8 cellular contexts compared by ENCODE assay signal in genomic region chr19:48364564-48365363, GRCh38. TPM values are rescaled to one million over a fixed set of nuclear protein-coding genes. Genes with fewer than 3 reads are reported as not detected.
DNase-seq lines count a peak whose midpoint lies in the region; ATAC-seq and TF ChIP-seq lines count a peak whose summit lies in the region.

No MANE protein-coding gene starts in this region.

- H3K27me3 ChIP-seq in brain microvascular endothelial cell (replicated peaks): no peaks in the 10 kb centered on the region

- peaks cover 16% of the 10 kb centered on the region for H3K4me1 ChIP-seq in mucosa of descending colon (ENCODE audit: low read depth)

- H3K4me3 ChIP-seq in brain microvascular endothelial cell (ENCODE audit: low read depth, low read length) (peak overlapping the region; percentile 70), mucosa of descending colon (no peak overlapping the region)

- H3K9me3 ChIP-seq in mucosa of descending colon: no peaks in the 10 kb centered on the region

- H3K36me3 ChIP-seq in brain microvascular endothelial cell (replicated peaks) (no peaks in the 10 kb centered on the region), mucosa of descending colon (ENCODE audit: low read depth) (no peaks in the 10 kb centered on the region)

- DNase-seq in stimulated activated CD4-positive, alpha-beta T cell treated with anti-CD3 and anti-CD28 coated beads, Interleukin-1b, Interleukin-23, amount 100 ng/mL, for 48 hours: peak; percentile 13
- no peak for DNase-seq in stimulated activated CD4-positive, alpha-beta T cell treated with anti-CD3 and anti-CD28 coated beads, Interleukin-4, amount 100 ng/mL, for 24 hours
- DNase-seq in brain microvascular endothelial cell (no peak), mucosa of descending colon (peak in 2 of 3 donors; percentile 32 to 59), T-helper 9 cell (no peak), inferior parietal cortex (ENCODE audit: extremely low spot score) (no peak), DMS114 treated with DMSO at 0.1 percent for 48 hours (lab: John Stamatoyannopoulos, UW; ENCODE audit: unreplicated experiment) (no peak), GM19238 (ENCODE audit: insufficient read length, low spot score) (no peak)

- ATAC-seq in mucosa of descending colon: no peak

- in situ Hi-C loops in brain microvascular endothelial cell (cut with HindIII; ENCODE audit: low pct_ligation_motif_present, low sequenced_read_pairs): no loop called here

- H3K27ac ChIP-seq in brain microvascular endothelial cell: no peak overlapping the region

- TF ChIP-seq CTCF in brain microvascular endothelial cell (IDR thresholded peaks at IDR 0.05; ENCODE audit: low read depth, low read length, missing control alignments): no peak
- no peak for TF ChIP-seq CTCF in mucosa of descending colon (IDR thresholded peaks at IDR 0.05)

- intact Hi-C loops in mucosa of descending colon (cut with DNase I, micrococcal nuclease): no loop called here

RNA-seq across cellular contexts. Expression of gene SYNGR4, which starts 0.6 kb away (rescaled TPM):
- total RNA-seq in mucosa of descending colon: under 1 TPM in 1 of 3 donors, not detected in 2; 0.41 TPM

RNA-seq across cellular contexts. Expression of gene TMEM143, which starts 1.0 kb away (rescaled TPM):
- 10 to 100 TPM; 13.2 to 14.5 (median 13.6) TPM for total RNA-seq in mucosa of descending colon

RNA-seq across cellular contexts. Expression of gene KDELR1, which starts 26.6 kb away (rescaled TPM):
- 100 to 1,000 TPM; 144 to 214 (median 200) TPM for total RNA-seq in mucosa of descending colon

RNA-seq across cellular contexts. Expression of gene GRIN2D, which starts 28.7 kb away (rescaled TPM):
- under 1 TPM; 0.26 to 0.46 (median 0.35) TPM for total RNA-seq in mucosa of descending colon

RNA-seq across cellular contexts. Expression of gene EMP3, which starts 39.4 kb away (rescaled TPM):
- total RNA-seq in mucosa of descending colon: 100 to 1,000 TPM in 1 of 3 donors, 10 to 100 TPM in 2; 10.3 to 109 (median 36.2) TPM

Comparison
In these comparisons a context has a peak if more than half of its experiments do, and no peak if none do; other contexts are left out.
1. DNase-seq: peak in stimulated activated CD4-positive, alpha-beta T cell treated with anti-CD3 and anti-CD28 coated beads, Interleukin-1b, Interleukin-23, amount 100 ng/mL, for 48 hours (single experiment) and mucosa of descending colon (2 of 3); none in stimulated activated CD4-positive, alpha-beta T cell treated with anti-CD3 and anti-CD28 coated beads, Interleukin-4, amount 100 ng/mL, for 24 hours (single experiment), brain microvascular endothelial cell (single experiment), T-helper 9 cell (single experiment), inferior parietal cortex (single experiment), DMS114 treated with DMSO at 0.1 percent for 48 hours (single experiment) and GM19238 (single experiment).